Comparison of ENCODE assay signal across 19 cellular contexts in genomic region chr12:100481021-100481420, GRCh38. TPM values are rescaled to one million over a fixed set of nuclear protein-coding genes. Genes with fewer than 3 reads are reported as not detected.
A peak's percentile ranks its signal among the peaks of the same experiment; 100 is the strongest.
DNase-seq lines count a peak whose midpoint lies in the region; ATAC-seq and TF ChIP-seq lines count a peak whose summit lies in the region.
"Had no signal": no experiment of that assay in that cellular context is flagged by ENCODE, and none has a peak within 500 bp of the region (broad histone marks: within the 10 kb centered on the region; RNA-seq: fewer than 3 reads in every experiment).

No MANE protein-coding gene starts in this region.

- H3K4me1 ChIP-seq in GM23338 (ENCODE audit: insufficient read depth) (no peaks in the 10 kb centered on the region), PC-3 (ENCODE audit: insufficient read depth, low read length) (no peaks in the 10 kb centered on the region)
- H3K4me1 ChIP-seq: A549, BE2C had no signal

- intact Hi-C loops in PC-3 (cut with micrococcal nuclease): no loop called here

- 0 out of 2 replicates have a peak overlapping the region, but pooled peaks have one; percentile 38 for H2AFZ ChIP-seq in GM23338
- no peak overlapping the region for H2AFZ ChIP-seq in PC-3 (ENCODE audit: low read length)

- H3K9me3 Mint-ChIP-seq in GM23338: no peaks in the 10 kb centered on the region
- no peaks in the 10 kb centered on the region for H3K9me3 Mint-ChIP-seq in activated CD8-positive, alpha-beta T cell treated with anti-CD3 and anti-CD28 coated beads, Interleukin-2, amount 10 ng/mL, durations not matched to agents 7 days and 5 days (ENCODE audit: insufficient read depth)
- H3K9me3 Mint-ChIP-seq: CD8-positive, alpha-beta T cell; IgD-negative memory B cell had no signal

- CTCF ChIA-PET in PC-3 (lab: Charles Lee): no interaction called here
- CTCF ChIA-PET in activated CD8-positive, alpha-beta T cell treated with anti-CD3 and anti-CD28 coated beads, Interleukin-2, amount 10 ng/mL, durations not matched to agents 7 days and 5 days (lab: Charles Lee): no interaction called here

- H3K36me3 ChIP-seq in GM23338 (ENCODE audit: insufficient read depth) (no peaks in the 10 kb centered on the region), PC-3 (ENCODE audit: low read depth, low read length) (no peaks in the 10 kb centered on the region)
- H3K36me3 ChIP-seq: BE2C had no signal

- no peak overlapping the region for H3K4me2 ChIP-seq in GM23338
- H3K4me2 ChIP-seq in PC-3 (ENCODE audit: low read length): no peak overlapping the region
- H3K4me2 ChIP-seq: A549, KMS-11 had no signal

- no TSS peak for BruUV-seq in PC-3 (replicated peaks; lab: Mats Ljungman, UMichigan)

- H3K4me3 ChIP-seq in GM23338: no peak overlapping the region
- no peak overlapping the region for H3K4me3 ChIP-seq in PC-3 (ENCODE audit: low read length)
- no peak overlapping the region for H3K4me3 ChIP-seq in choroid plexus epithelial cell (ENCODE audit: low read depth, low read length)
- H3K4me3 ChIP-seq: A549, GM12878 had no signal

- H3K4me1 Mint-ChIP-seq in GM23338: peaks cover 5% of the 10 kb centered on the region; the same call in 1 of the 3 replicates
- H3K4me1 Mint-ChIP-seq in activated CD8-positive, alpha-beta T cell treated with anti-CD3 and anti-CD28 coated beads, Interleukin-2, amount 10 ng/mL, durations not matched to agents 7 days and 5 days (ENCODE audit: low read depth): no peaks in the 10 kb centered on the region
- H3K4me1 Mint-ChIP-seq: IgD-negative memory B cell had no signal

- ATAC-seq in GM23338 (no peak), PC-3 (no peak), GM21515 (IDR thresholded peaks at IDR 0.05; ENCODE audit: unreplicated experiment) (no peak)
- ATAC-seq in activated CD8-positive, alpha-beta T cell treated with anti-CD3 and anti-CD28 coated beads, Interleukin-2, amount 10 ng/mL, durations not matched to agents 7 days and 5 days: no peak
- ATAC-seq: A549; CD8-positive, alpha-beta T cell; GM12878 had no signal

- H3K9ac ChIP-seq in PC-3 (ENCODE audit: low read length): no peak overlapping the region
- H3K9ac ChIP-seq: KMS-11 had no signal

- POLR2A ChIA-PET in PC-3 (lab: Charles Lee; ENCODE audit: unreplicated experiment): interaction anchor here (0.7 kb wide), 1 partner anchor 34 kb away, joined by 5 read pairs; no protein-coding TSS in a partner anchor
- POLR2A ChIA-PET in activated CD8-positive, alpha-beta T cell treated with anti-CD3 and anti-CD28 coated beads, Interleukin-2, amount 10 ng/mL, durations not matched to agents 7 days and 5 days (lab: Charles Lee): no interaction called here

- H3K9me2 ChIP-seq in GM23338 (ENCODE audit: insufficient read depth): peaks cover 3% of the 10 kb centered on the region; the same call in 1 of the 2 replicates
- H3K9me2 ChIP-seq in PC-3 (replicated peaks; ENCODE audit: low read length): no peaks in the 10 kb centered on the region

- DNase-seq in GM23338 (ENCODE audit: low spot score): no peak
- peak; percentile 9 for DNase-seq in PC-3
- peak; percentile 48 for DNase-seq in choroid plexus epithelial cell (ENCODE audit: low read depth)
- no peak for DNase-seq in NCI-H1105 treated with DMSO at 0.1 percent for 48 hours (lab: John Stamatoyannopoulos, UW)
- DNase-seq in activated CD8-positive, alpha-beta T cell treated with anti-CD3 and anti-CD28 coated beads, Interleukin-2, amount 10 ng/mL, durations not matched to agents 7 days and 5 days: no peak
- no peak for DNase-seq in KG1 (lab: John Stamatoyannopoulos, UW)
- DNase-seq: BE2C; CD8-positive, alpha-beta T cell; COR-L47; DMS153; DND-41 had no signal

- no peaks in the 10 kb centered on the region for H3K9me3 ChIP-seq in PC-3 (ENCODE audit: low read length)
- H3K9me3 ChIP-seq: A549, BE2C had no signal

- no peak overlapping the region for H3K4me3 Mint-ChIP-seq in GM23338
- no peak overlapping the region for H3K4me3 Mint-ChIP-seq in activated CD8-positive, alpha-beta T cell treated with anti-CD3 and anti-CD28 coated beads, Interleukin-2, amount 10 ng/mL, durations not matched to agents 7 days and 5 days
- H3K4me3 Mint-ChIP-seq: CD8-positive, alpha-beta T cell; IgD-negative memory B cell had no signal

- 0 out of 2 replicates have a peak overlapping the region, but pooled peaks have one; percentile 26 for H3K27ac Mint-ChIP-seq in GM23338
- H3K27ac Mint-ChIP-seq in activated CD8-positive, alpha-beta T cell treated with anti-CD3 and anti-CD28 coated beads, Interleukin-2, amount 10 ng/mL, durations not matched to agents 7 days and 5 days: no peak overlapping the region
- H3K27ac Mint-ChIP-seq: CD8-positive, alpha-beta T cell; IgD-negative memory B cell had no signal

- no peaks in the 10 kb centered on the region for H3K79me2 ChIP-seq in GM23338 (replicated peaks; ENCODE audit: insufficient read depth)
- H3K79me2 ChIP-seq in PC-3 (ENCODE audit: low read length): no peaks in the 10 kb centered on the region

- H3K27me3 ChIP-seq in GM23338 (ENCODE audit: insufficient read depth) (no peaks in the 10 kb centered on the region), PC-3 (ENCODE audit: low read length) (peaks cover 58% of the 10 kb centered on the region)
- H3K27me3 ChIP-seq: BE2C had no signal

- H3F3A ChIP-seq in GM23338 (replicated peaks; ENCODE audit: low read depth) (no peaks in the 10 kb centered on the region), PC-3 (ENCODE audit: low read length, unreplicated experiment) (no peaks in the 10 kb centered on the region)

- H3K27ac ChIP-seq in GM23338 (ENCODE audit: low read depth) (no peak overlapping the region), PC-3 (ENCODE audit: low read length) (no peak overlapping the region)
- H3K27ac ChIP-seq: A549, C4-2B, KMS-11 had no signal

- no peaks in the 10 kb centered on the region for H4K20me1 ChIP-seq in GM23338 (replicated peaks; ENCODE audit: insufficient read depth)
- no peaks in the 10 kb centered on the region for H4K20me1 ChIP-seq in PC-3 (ENCODE audit: low read length)

- H3K36me3 Mint-ChIP-seq in GM23338 (ENCODE audit: low read depth): no peaks in the 10 kb centered on the region
- H3K36me3 Mint-ChIP-seq in activated CD8-positive, alpha-beta T cell treated with anti-CD3 and anti-CD28 coated beads, Interleukin-2, amount 10 ng/mL, durations not matched to agents 7 days and 5 days (ENCODE audit: low read depth): no peaks in the 10 kb centered on the region
- H3K36me3 Mint-ChIP-seq: CD8-positive, alpha-beta T cell; IgD-negative memory B cell had no signal

- no peaks in the 10 kb centered on the region for H3K27me3 Mint-ChIP-seq in GM23338 (ENCODE audit: insufficient read depth, low read depth, poor library complexity)
- H3K27me3 Mint-ChIP-seq in activated CD8-positive, alpha-beta T cell treated with anti-CD3 and anti-CD28 coated beads, Interleukin-2, amount 10 ng/mL, durations not matched to agents 7 days and 5 days (ENCODE audit: low read depth): no peaks in the 10 kb centered on the region
- H3K27me3 Mint-ChIP-seq: IgD-negative memory B cell had no signal

- TF ChIP-seq CTCF in GM23338 (conservative IDR thresholded peaks at IDR 0.05; ENCODE audit: low read depth in 2 of 2): no peak
- no peak for TF ChIP-seq CTCF in PC-3 (conservative IDR thresholded peaks at IDR 0.05; ENCODE audit: low read depth, low read length)
- no peak for TF ChIP-seq CTCF in choroid plexus epithelial cell (conservative IDR thresholded peaks at IDR 0.05; ENCODE audit: low read depth, low read length)

TF ChIP-seq in GM23338, 12 proteins besides CTCF, POLR2A, EP300 and RAD21 (continues in another document):
- TF ChIP-seq ZNF331 (CRISPR knock-in tag; IDR thresholded peaks at IDR 0.05; ENCODE audit: low read depth) (no peak), POLR2AphosphoS5 (IDR thresholded peaks at IDR 0.05; ENCODE audit: low read depth) (no peak), JUNB (IDR thresholded peaks at IDR 0.05; ENCODE audit: unreplicated experiment) (no peak), CREB1 (CRISPR knock-in tag; IDR thresholded peaks at IDR 0.05; ENCODE audit: low read depth) (no peak), STAT1 (IDR thresholded peaks at IDR 0.05; ENCODE audit: unreplicated experiment) (no peak), ZNF114 (CRISPR knock-in tag; IDR thresholded peaks at IDR 0.05) (no peak), ETS1 (IDR thresholded peaks at IDR 0.05) (no peak), NANOG (IDR thresholded peaks at IDR 0.05; ENCODE audit: borderline replicate concordance) (no peak)

RNA-seq across cellular contexts. Expression of gene NR1H4, which starts 7.4 kb away (rescaled TPM):
- total RNA-seq in GM23338 (2014; rRNA removed; shearing (Covaris generic)): not detected in 2 replicates
- not detected in 2 replicates for polyA plus RNA-seq in GM23338 (2016; fragmentation: Nextera tagmentation; extraction: Ambion mirVana)
- not detected in 2 replicates for total RNA-seq in PC-3 (2014; rRNA removed)
- total RNA-seq in activated CD8-positive, alpha-beta T cell treated with anti-CD3 and anti-CD28 coated beads, Interleukin-2, amount 10 ng/mL, durations not matched to agents 7 days and 5 days: not detected
- total RNA-seq: CD8-positive, alpha-beta T cell; GM12878; H1 had no signal
- polyA plus RNA-seq: AG04450, H1, IgD-negative memory B cell had no signal

Comparison
In these comparisons a context has a peak if more than half of its experiments do, and no peak if none do; other contexts are left out.
1. DNase-seq: peak in PC-3 (single experiment) and choroid plexus epithelial cell (single experiment); none in GM23338 (single experiment), NCI-H1105 treated with DMSO at 0.1 percent for 48 hours (single experiment), activated CD8-positive, alpha-beta T cell treated with anti-CD3 and anti-CD28 coated beads, Interleukin-2, amount 10 ng/mL, durations not matched to agents 7 days and 5 days (single experiment) and KG1 (single experiment).